2 cellular contexts compared by ENCODE assay signal in the genomic region with DNA sequence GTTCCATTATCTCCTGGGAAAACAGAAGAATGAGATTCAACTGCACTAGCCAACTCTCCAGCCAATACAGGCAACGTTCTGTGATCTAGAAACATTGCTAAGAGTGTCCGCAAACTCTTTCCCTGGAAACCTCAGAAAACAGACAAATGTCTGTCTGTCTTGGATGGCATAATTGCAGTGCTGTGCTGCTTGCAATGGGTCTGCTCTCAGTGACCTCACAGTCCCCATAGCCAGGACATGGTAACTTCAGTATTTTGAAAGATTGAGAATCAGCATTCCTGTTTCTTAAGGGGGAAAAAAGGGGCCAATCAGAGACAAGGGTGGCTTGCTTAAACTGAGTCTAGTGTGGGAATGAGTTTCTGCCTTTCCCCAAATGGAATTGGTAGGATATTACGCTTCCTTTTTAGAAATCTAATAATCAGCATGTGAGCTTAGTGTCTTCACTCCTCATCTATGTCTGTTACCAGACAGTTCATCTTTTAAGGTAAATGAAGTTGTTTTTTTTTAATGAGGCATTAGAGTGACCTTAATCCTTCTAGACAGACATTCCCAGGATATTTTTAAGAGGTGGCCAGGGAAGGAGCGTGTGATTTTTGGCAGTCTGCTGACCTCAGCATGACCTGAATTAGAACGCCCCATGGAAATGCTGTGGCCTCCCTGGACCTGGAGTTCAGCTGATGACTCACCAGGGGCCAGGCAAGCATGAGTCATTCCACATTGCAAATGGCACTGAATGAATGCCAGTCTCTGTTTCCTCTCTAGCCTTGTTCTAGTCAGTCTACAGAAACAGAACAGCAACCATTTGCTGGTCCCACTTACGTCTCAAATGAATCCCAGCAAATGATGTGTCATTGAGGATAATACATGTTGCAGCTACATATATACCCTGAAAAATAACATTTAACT.
TF ChIP-seq lines count a peak whose summit lies in the region.

No MANE protein-coding gene starts in this region.

TF ChIP-seq in A549, 52 proteins besides CTCF, POLR2A, EP300 and RAD21 (continues in another document):
- TF ChIP-seq ZNF302 (CRISPR knock-in tag; IDR thresholded peaks at IDR 0.05), result peak; percentile 19; the same call in 1 of the 2 replicates
- no peak for TF ChIP-seq EHF (CRISPR knock-in tag; IDR thresholded peaks at IDR 0.05)
- TF ChIP-seq FOSL2 (IDR thresholded peaks at IDR 0.05), result peak; percentile 99
- peak; percentile 100 for TF ChIP-seq FOSL2 (CRISPR knock-in tag; IDR thresholded peaks at IDR 0.05)
- no peak for TF ChIP-seq RCOR1 (IDR thresholded peaks at IDR 0.05; ENCODE audit: low read depth, low read length)
- no peak for TF ChIP-seq HEYL (CRISPR knock-in tag; IDR thresholded peaks at IDR 0.05)
- TF ChIP-seq HOXB5 (CRISPR knock-in tag; IDR thresholded peaks at IDR 0.05), result no peak
- TF ChIP-seq, protein P1, sequence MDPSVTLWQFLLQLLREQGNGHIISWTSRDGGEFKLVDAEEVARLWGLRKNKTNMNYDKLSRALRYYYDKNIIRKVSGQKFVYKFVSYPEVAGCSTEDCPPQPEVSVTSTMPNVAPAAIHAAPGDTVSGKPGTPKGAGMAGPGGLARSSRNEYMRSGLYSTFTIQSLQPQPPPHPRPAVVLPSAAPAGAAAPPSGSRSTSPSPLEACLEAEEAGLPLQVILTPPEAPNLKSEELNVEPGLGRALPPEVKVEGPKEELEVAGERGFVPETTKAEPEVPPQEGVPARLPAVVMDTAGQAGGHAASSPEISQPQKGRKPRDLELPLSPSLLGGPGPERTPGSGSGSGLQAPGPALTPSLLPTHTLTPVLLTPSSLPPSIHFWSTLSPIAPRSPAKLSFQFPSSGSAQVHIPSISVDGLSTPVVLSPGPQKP (IDR thresholded peaks at IDR 0.05; ENCODE audit: low read depth, low read length), result no peak
- no peak for TF ChIP-seq ZC3H11A (IDR thresholded peaks at IDR 0.05)
- no peak; the same call in 2 of the 3 replicates for TF ChIP-seq SMC3 (IDR thresholded peaks at IDR 0.05)
- TF ChIP-seq, protein P2, sequence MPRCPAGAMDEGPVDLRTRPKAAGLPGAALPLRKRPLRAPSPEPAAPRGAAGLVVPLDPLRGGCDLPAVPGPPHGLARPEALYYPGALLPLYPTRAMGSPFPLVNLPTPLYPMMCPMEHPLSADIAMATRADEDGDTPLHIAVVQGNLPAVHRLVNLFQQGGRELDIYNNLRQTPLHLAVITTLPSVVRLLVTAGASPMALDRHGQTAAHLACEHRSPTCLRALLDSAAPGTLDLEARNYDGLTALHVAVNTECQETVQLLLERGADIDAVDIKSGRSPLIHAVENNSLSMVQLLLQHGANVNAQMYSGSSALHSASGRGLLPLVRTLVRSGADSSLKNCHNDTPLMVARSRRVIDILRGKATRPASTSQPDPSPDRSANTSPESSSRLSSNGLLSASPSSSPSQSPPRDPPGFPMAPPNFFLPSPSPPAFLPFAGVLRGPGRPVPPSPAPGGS (IDR thresholded peaks at IDR 0.05), result 0 out of 3 replicates have a peak, but pooled peaks have one; percentile 24
- TF ChIP-seq SREBF2 (IDR thresholded peaks at IDR 0.05), result no peak
- TF ChIP-seq, protein P3, sequence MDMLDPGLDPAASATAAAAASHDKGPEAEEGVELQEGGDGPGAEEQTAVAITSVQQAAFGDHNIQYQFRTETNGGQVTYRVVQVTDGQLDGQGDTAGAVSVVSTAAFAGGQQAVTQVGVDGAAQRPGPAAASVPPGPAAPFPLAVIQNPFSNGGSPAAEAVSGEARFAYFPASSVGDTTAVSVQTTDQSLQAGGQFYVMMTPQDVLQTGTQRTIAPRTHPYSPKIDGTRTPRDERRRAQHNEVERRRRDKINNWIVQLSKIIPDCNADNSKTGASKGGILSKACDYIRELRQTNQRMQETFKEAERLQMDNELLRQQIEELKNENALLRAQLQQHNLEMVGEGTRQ (IDR thresholded peaks at IDR 0.05), result no peak
- TF ChIP-seq ZSCAN20 (CRISPR knock-in tag; IDR thresholded peaks at IDR 0.05), result no peak
- no peak for TF ChIP-seq CHD2 (IDR thresholded peaks at IDR 0.05; ENCODE audit: low read length, partially characterized antibody)
- TF ChIP-seq, protein P4, sequence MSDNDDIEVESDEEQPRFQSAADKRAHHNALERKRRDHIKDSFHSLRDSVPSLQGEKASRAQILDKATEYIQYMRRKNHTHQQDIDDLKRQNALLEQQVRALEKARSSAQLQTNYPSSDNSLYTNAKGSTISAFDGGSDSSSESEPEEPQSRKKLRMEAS (IDR thresholded peaks at IDR 0.05), result peak; percentile 86
- TF ChIP-seq, protein P5, sequence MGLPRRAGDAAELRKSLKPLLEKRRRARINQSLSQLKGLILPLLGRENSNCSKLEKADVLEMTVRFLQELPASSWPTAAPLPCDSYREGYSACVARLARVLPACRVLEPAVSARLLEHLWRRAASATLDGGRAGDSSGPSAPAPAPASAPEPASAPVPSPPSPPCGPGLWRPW (IDR thresholded peaks at IDR 0.05), result no peak
- no peak for TF ChIP-seq TFCP2L1 (CRISPR knock-in tag; IDR thresholded peaks at IDR 0.05)
- no peak for TF ChIP-seq HOXA7 (CRISPR knock-in tag; IDR thresholded peaks at IDR 0.05)
- TF ChIP-seq KDM5A (IDR thresholded peaks at IDR 0.05), result no peak
- no peak for TF ChIP-seq EHMT2 (IDR thresholded peaks at IDR 0.05; ENCODE audit: low read depth)
- no peak for TF ChIP-seq NR3C1 (IDR thresholded peaks at IDR 0.05)
- TF ChIP-seq NPAS2 (CRISPR knock-in tag; IDR thresholded peaks at IDR 0.05; ENCODE audit: borderline replicate concordance), result no peak
- TF ChIP-seq KDM1A (IDR thresholded peaks at IDR 0.05; ENCODE audit: low read depth), result no peak
- TF ChIP-seq GATA3 (IDR thresholded peaks at IDR 0.05; ENCODE audit: borderline replicate concordance), result peak; percentile 80; the same call in 1 of the 2 replicates
- TF ChIP-seq MYC (IDR thresholded peaks at IDR 0.05; ENCODE audit: borderline replicate concordance, low read length), result no peak
- no peak for TF ChIP-seq PHF8 (IDR thresholded peaks at IDR 0.05; ENCODE audit: borderline replicate concordance, low read depth)
- TF ChIP-seq, protein P6, sequence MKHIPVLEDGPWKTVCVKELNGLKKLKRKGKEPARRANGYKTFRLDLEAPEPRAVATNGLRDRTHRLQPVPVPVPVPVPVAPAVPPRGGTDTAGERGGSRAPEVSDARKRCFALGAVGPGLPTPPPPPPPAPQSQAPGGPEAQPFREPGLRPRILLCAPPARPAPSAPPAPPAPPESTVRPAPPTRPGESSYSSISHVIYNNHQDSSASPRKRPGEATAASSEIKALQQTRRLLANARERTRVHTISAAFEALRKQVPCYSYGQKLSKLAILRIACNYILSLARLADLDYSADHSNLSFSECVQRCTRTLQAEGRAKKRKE (CRISPR knock-in tag; IDR thresholded peaks at IDR 0.05; ENCODE audit: low read depth), result peak; percentile 77
- TF ChIP-seq BHLHE40 (IDR thresholded peaks at IDR 0.05; ENCODE audit: low read depth, low read length), result no peak

TF ChIP-seq in H1, 55 proteins besides CTCF, POLR2A, EP300 and RAD21 (continued from another document):
- no peak for TF ChIP-seq TBP (IDR thresholded peaks at IDR 0.05; ENCODE audit: low read depth, low read length)
- TF ChIP-seq, protein P4 (IDR thresholded peaks at IDR 0.05), result no peak
- TF ChIP-seq GTF2F1 (IDR thresholded peaks at IDR 0.05; ENCODE audit: borderline replicate concordance, low read depth, low read length), result no peak
- TF ChIP-seq RBBP5 (IDR thresholded peaks at IDR 0.05; ENCODE audit: borderline replicate concordance, low read depth, low read length), result no peak
- TF ChIP-seq MAFK (IDR thresholded peaks at IDR 0.05; ENCODE audit: low read depth, low read length), result 0 out of 2 replicates have a peak, but pooled peaks have one; percentile 5
- no peak for TF ChIP-seq ZNF274 (IDR thresholded peaks at IDR 0.05; ENCODE audit: borderline replicate concordance, extremely low read depth, low read length)
- 0 out of 2 replicates have a peak, but pooled peaks have one; percentile 21 for TF ChIP-seq YY1 (IDR thresholded peaks at IDR 0.05; ENCODE audit: low read depth, low read length)
- TF ChIP-seq JUN (IDR thresholded peaks at IDR 0.05; ENCODE audit: low read depth, low read length), result peak; percentile 86
- TF ChIP-seq RFX5 (IDR thresholded peaks at IDR 0.05; ENCODE audit: borderline replicate concordance, low read depth, low read length), result no peak
- peak; percentile 89 for TF ChIP-seq RXRA (IDR thresholded peaks at IDR 0.05; ENCODE audit: insufficient read depth, low read depth, low read length)
- TF ChIP-seq, protein P7, sequence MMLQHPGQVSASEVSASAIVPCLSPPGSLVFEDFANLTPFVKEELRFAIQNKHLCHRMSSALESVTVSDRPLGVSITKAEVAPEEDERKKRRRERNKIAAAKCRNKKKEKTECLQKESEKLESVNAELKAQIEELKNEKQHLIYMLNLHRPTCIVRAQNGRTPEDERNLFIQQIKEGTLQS (IDR thresholded peaks at IDR 0.05; ENCODE audit: insufficient read depth, low read depth, low read length), result 0 out of 2 replicates have a peak, but pooled peaks have one; percentile 61
